In genomic region chr22:46085831-46086576, GRCh38 we compare ENCODE assay signal across 8 cellular contexts.
DNase-seq lines count a peak whose midpoint lies in the region; ATAC-seq and TF ChIP-seq lines count a peak whose summit lies in the region.

No MANE protein-coding gene starts in this region.

- no peak for TF ChIP-seq CTCF in right lobe of liver (IDR thresholded peaks at IDR 0.05)
- TF ChIP-seq CTCF in upper lobe of right lung (IDR thresholded peaks at IDR 0.05), result no peak

- H3K4me3 Mint-ChIP-seq in activated CD4-positive, alpha-beta T cell treated with anti-CD3 and anti-CD28 coated beads, Interleukin-2, amount 10 ng/mL, durations not matched to agents 24 days and 14 days, result no peak overlapping the region

- peak overlapping the region; percentile 98 for H3K27ac ChIP-seq in caudate nucleus (ENCODE audit: low read depth, low read length)
- H3K27ac ChIP-seq in right lobe of liver, result peak overlapping the region; percentile 79 to 87 (median 81)
- peak overlapping the region; percentile 98 for H3K27ac ChIP-seq in upper lobe of right lung

- no peak overlapping the region for H3K27ac Mint-ChIP-seq in activated CD4-positive, alpha-beta T cell treated with anti-CD3 and anti-CD28 coated beads, Interleukin-2, amount 10 ng/mL, durations not matched to agents 24 days and 14 days

- no peaks in the 10 kb centered on the region for H3K36me3 Mint-ChIP-seq in activated CD4-positive, alpha-beta T cell treated with anti-CD3 and anti-CD28 coated beads, Interleukin-2, amount 10 ng/mL, durations not matched to agents 24 days and 14 days (ENCODE audit: low read depth)

- no peak overlapping the region for H3K4me3 ChIP-seq in right lobe of liver
- H3K4me3 ChIP-seq in upper lobe of right lung, result peak overlapping the region; percentile 25

- intact Hi-C loops in right lobe of liver (cut with DNase I), result no loop called here
- intact Hi-C loops in upper lobe of right lung (cut with DNase I), result no loop called here
- intact Hi-C loops in activated CD4-positive, alpha-beta T cell treated with anti-CD3 and anti-CD28 coated beads, Interleukin-2, amount 10 ng/mL, durations not matched to agents 24 days and 14 days (cut with micrococcal nuclease), result no loop called here

- no peak for TF ChIP-seq POLR2A in right lobe of liver (IDR thresholded peaks at IDR 0.05)

- no peaks in the 10 kb centered on the region for H3K4me1 Mint-ChIP-seq in activated CD4-positive, alpha-beta T cell treated with anti-CD3 and anti-CD28 coated beads, Interleukin-2, amount 10 ng/mL, durations not matched to agents 24 days and 14 days

- H3K27me3 ChIP-seq in right lobe of liver (no peaks in the 10 kb centered on the region), upper lobe of right lung (no peaks in the 10 kb centered on the region)

- 27% methylated on average over 3 of the region's 37 CpGs for WGBS in right lobe of liver (ENCODE audit: insufficient coverage, low coverage, low lambda C conversion rate, missing lambda C conversion rate)

- peaks cover 0 to 5% (median 0%) of the 10 kb centered on the region in 4 donors for H3K36me3 ChIP-seq in right lobe of liver
- H3K36me3 ChIP-seq in upper lobe of right lung, result peaks cover 52% of the 10 kb centered on the region

- no peaks in the 10 kb centered on the region for H3K27me3 Mint-ChIP-seq in activated CD4-positive, alpha-beta T cell treated with anti-CD3 and anti-CD28 coated beads, Interleukin-2, amount 10 ng/mL, durations not matched to agents 24 days and 14 days

- no peaks in the 10 kb centered on the region for H3K9me3 ChIP-seq in right lobe of liver
- H3K9me3 ChIP-seq in upper lobe of right lung, result no peaks in the 10 kb centered on the region

- DNase-seq in HT1080 (ENCODE audit: low read depth) (peak; percentile 86), caudate nucleus (lab: John Stamatoyannopoulos, UW) (peak in 3 of 61 donors; percentile 30 to 53 (median 46)), right lobe of liver (peak; percentile 54 to 60 (median 60)), upper lobe of right lung (peak; percentile 93), SIG-M5 (lab: John Stamatoyannopoulos, UW) (no peak), Ammon's horn (ENCODE audit: low spot score) (no peak), inferior parietal cortex (ENCODE audit: extremely low spot score) (no peak)
- DNase-seq in activated CD4-positive, alpha-beta T cell treated with anti-CD3 and anti-CD28 coated beads, Interleukin-2, amount 10 ng/mL, durations not matched to agents 24 days and 14 days, result no peak

- no peaks in the 10 kb centered on the region for H3K9me3 Mint-ChIP-seq in activated CD4-positive, alpha-beta T cell treated with anti-CD3 and anti-CD28 coated beads, Interleukin-2, amount 10 ng/mL, durations not matched to agents 24 days and 14 days

- H3K4me1 ChIP-seq in right lobe of liver (peaks cover 0 to 70% (median 39%) of the 10 kb centered on the region in 4 donors), upper lobe of right lung (peaks cover 86% of the 10 kb centered on the region)

- ATAC-seq in right lobe of liver, result peak in 1 of 4 donors; percentile 26
- ATAC-seq in upper lobe of right lung, result peak; percentile 85

Comparison
In these comparisons a context has a peak if more than half of its experiments do, and no peak if none do; other contexts are left out.
1. DNase-seq: peak in HT1080 (single experiment), right lobe of liver (3 of 3) and upper lobe of right lung (single experiment); none in activated CD4-positive, alpha-beta T cell treated with anti-CD3 and anti-CD28 coated beads, Interleukin-2, amount 10 ng/mL, durations not matched to agents 24 days and 14 days (single experiment), SIG-M5 (single experiment), Ammon's horn (single experiment) and inferior parietal cortex (single experiment).
2. Peak in every context shown above with its lines, with median percentiles within 50 percentile points of each other: H3K27ac ChIP-seq.